Comparison of ENCODE assay signal across 21 cellular contexts in genomic region chr15:23646165-23647000, GRCh38. TPM values are rescaled to one million over a fixed set of nuclear protein-coding genes. Genes with fewer than 3 reads are reported as not detected.
A peak's percentile ranks its signal among the peaks of the same experiment; 100 is the strongest.
DNase-seq lines count a peak whose midpoint lies in the region; ATAC-seq and TF ChIP-seq lines count a peak whose summit lies in the region.
"Had no signal": no experiment of that assay in that cellular context is flagged by ENCODE, and none has a peak within 500 bp of the region (broad histone marks: within the 10 kb centered on the region; RNA-seq: fewer than 3 reads in every experiment).

No MANE protein-coding gene starts in this region.

- TF ChIP-seq CTCF in H9 (conservative IDR thresholded peaks at IDR 0.05) (no peak), glutamatergic neuron (IDR thresholded peaks at IDR 0.05; ENCODE audit: partially characterized antibody, unreplicated experiment) (no peak), neural cell (IDR thresholded peaks at IDR 0.05; ENCODE audit: poor library complexity, severe bottlenecking) (no peak)

- ATAC-seq in GM18858 (IDR thresholded peaks at IDR 0.05; ENCODE audit: unreplicated experiment): no peak
- no peak for ATAC-seq in HG03469 (IDR thresholded peaks at IDR 0.05; ENCODE audit: unreplicated experiment)
- ATAC-seq: upper lobe of right lung had no signal

- no peak overlapping the region for H3K23ac ChIP-seq in H9 (ENCODE audit: insufficient read length, low read depth, low read length)

- no peak overlapping the region for H2AK5ac ChIP-seq in H9 (ENCODE audit: insufficient read length, low read length)

- H2BK20ac ChIP-seq in H9 (ENCODE audit: low read depth, low read length, poor library complexity, severe bottlenecking): no peak overlapping the region

- H4K20me1 ChIP-seq in BLaER1: no peaks in the 10 kb centered on the region
- H4K20me1 ChIP-seq in H9 (ENCODE audit: control insufficient read depth, insufficient read depth, insufficient read length): no peaks in the 10 kb centered on the region
- no peaks in the 10 kb centered on the region for H4K20me1 ChIP-seq in neural cell (ENCODE audit: insufficient read depth)

- H3K18ac ChIP-seq in H9 (ENCODE audit: insufficient read length, low read depth, low read length): no peak overlapping the region

- H3K4me3 ChIP-seq in BLaER1 (peak overlapping the region; percentile 66), neural cell (ENCODE audit: low read length) (peak overlapping the region; percentile 83)

- H3F3A ChIP-seq in neural cell (ENCODE audit: insufficient read depth, low read length, poor library complexity, severe bottlenecking): no peaks in the 10 kb centered on the region

- H3K23me2 ChIP-seq in H9 (ENCODE audit: insufficient read length, low read depth, low read length, poor library complexity, severe bottlenecking): peaks cover 3% of the 10 kb centered on the region

- no peak overlapping the region for H3K4ac ChIP-seq in H9 (ENCODE audit: low read depth, low read length)

- H3K36me3 Mint-ChIP-seq in H9 (ENCODE audit: insufficient read depth in 1 of 3, low read depth in 3 of 3): peaks cover 0 to 6% (median 1%) of the 10 kb centered on the region in 3 experiments; a peak in 3 of 7 replicates
- H3K36me3 Mint-ChIP-seq in glutamatergic neuron (ENCODE audit: unreplicated experiment): no peaks in the 10 kb centered on the region
- H3K36me3 Mint-ChIP-seq: activated naive CD4-positive, alpha-beta T cell treated with anti-CD3 and anti-CD28 coated beads, Interleukin-2, amount 50 U/mL, for 24 hours had no signal

- H2BK12ac ChIP-seq in H9 (ENCODE audit: insufficient read length, low read depth, low read length): no peak overlapping the region

- H3K9me2 ChIP-seq in neural cell (ENCODE audit: insufficient read depth, low read length): no peaks in the 10 kb centered on the region

- peak overlapping the region; percentile 70 to 78 for H3K4me3 Mint-ChIP-seq in H9
- H3K4me3 Mint-ChIP-seq in glutamatergic neuron (ENCODE audit: unreplicated experiment): peak overlapping the region; percentile 87
- H3K4me3 Mint-ChIP-seq: activated naive CD4-positive, alpha-beta T cell treated with anti-CD3 and anti-CD28 coated beads, Interleukin-2, amount 50 U/mL, for 24 hours; activated T-helper 1 cell treated with anti-CD3 and anti-CD28 coated beads, Interleukin-12 subunit alpha, Interleukin-12 subunit beta, Interleukin-2, Interleukin-4 antibody, amounts not matched to agents 30 ng/mL and 10 ng/mL and 1 ng/mL, durations not matched to agents 14 hours and 24 hours and 36 hours; CD4-positive, alpha-beta T cell; T-helper 1 cell treated with Interleukin-12 subunit alpha and Interleukin-12 subunit beta and Interleukin-4 antibody, amounts not matched to agents 30 μg/mL and 1 μg/mL, for 36 hours had no signal

- H3K9me3 ChIP-seq in BLaER1 (peaks cover 7% of the 10 kb centered on the region; the same call in 1 of the 2 replicates), H9 (ENCODE audit: control insufficient read depth, low read depth, low read length) (peaks cover 20% of the 10 kb centered on the region), neural cell (ENCODE audit: low read length) (no peaks in the 10 kb centered on the region)
- H3K9me3 ChIP-seq: SJCRH30, upper lobe of right lung had no signal

- no peaks in the 10 kb centered on the region for H3K79me2 ChIP-seq in H9 (ENCODE audit: insufficient read depth, low read length)
- peaks cover 11% of the 10 kb centered on the region for H3K79me2 ChIP-seq in neural cell (replicated peaks; ENCODE audit: insufficient read depth, low read length)

- H2BK5ac ChIP-seq in H9 (ENCODE audit: insufficient read length, low read length): no peak overlapping the region

- no CpG with 5 or more reads among the region's 51 CpGs for WGBS in H9 (ENCODE audit: extremely low coverage, insufficient read length, low lambda C conversion rate)

- DNase-seq in H9 (no peak), glutamatergic neuron (peak; percentile 22), amniotic stem cell (lab: John Stamatoyannopoulos, UW) (no peak)
- DNase-seq: activated CD4-positive, alpha-beta T cell treated with anti-CD3 and anti-CD28 coated beads for 48 hours; CD4-positive, alpha-beta T cell; erythroblast; foreskin melanocyte; Karpas-422; mammary epithelial cell; NCI-H2029; NCI-H345; Peyer's patch; SJCRH30; upper lobe of right lung had no signal

- no peak overlapping the region for H3K56ac ChIP-seq in H9 (ENCODE audit: insufficient read length, low read depth, low read length)

- H3K9ac ChIP-seq in BLaER1: peak overlapping the region; percentile 36; the same call in 1 of the 2 replicates
- no peak overlapping the region for H3K9ac ChIP-seq in H9 (ENCODE audit: extremely low read depth, insufficient read length, low read length)
- H3K9ac ChIP-seq in neural cell (ENCODE audit: low read length): peak overlapping the region; percentile 89

- H3K27ac ChIP-seq in BLaER1 (no peak overlapping the region), H9 (ENCODE audit: insufficient read length, low read depth, low read length) (no peak overlapping the region), neural cell (ENCODE audit: low read length) (peak overlapping the region; percentile 82)
- H3K27ac ChIP-seq: Peyer's patch, upper lobe of right lung had no signal

- no peak for TF ChIP-seq EP300 in neural cell (conservative IDR thresholded peaks at IDR 0.05; ENCODE audit: poor library complexity, severe bottlenecking)

- H3K27ac Mint-ChIP-seq in H9 (no peak overlapping the region), glutamatergic neuron (ENCODE audit: unreplicated experiment) (peak overlapping the region; percentile 90)
- H3K27ac Mint-ChIP-seq: activated naive CD4-positive, alpha-beta T cell treated with anti-CD3 and anti-CD28 coated beads, Interleukin-2, amount 50 U/mL, for 24 hours; activated T-helper 1 cell treated with anti-CD3 and anti-CD28 coated beads, Interleukin-12 subunit alpha, Interleukin-12 subunit beta, Interleukin-2, Interleukin-4 antibody, amounts not matched to agents 30 ng/mL and 10 ng/mL and 1 ng/mL, durations not matched to agents 14 hours and 24 hours and 36 hours; CD4-positive, alpha-beta T cell; T-helper 1 cell treated with Interleukin-12 subunit alpha and Interleukin-12 subunit beta and Interleukin-4 antibody, amounts not matched to agents 30 μg/mL and 1 μg/mL, for 36 hours had no signal

- no peaks in the 10 kb centered on the region for H3K27me3 Mint-ChIP-seq in H9 (ENCODE audit: low read depth)
- H3K27me3 Mint-ChIP-seq in glutamatergic neuron (ENCODE audit: unreplicated experiment): peaks cover 11% of the 10 kb centered on the region
- H3K27me3 Mint-ChIP-seq: activated naive CD4-positive, alpha-beta T cell treated with anti-CD3 and anti-CD28 coated beads, Interleukin-2, amount 50 U/mL, for 24 hours had no signal

- no peak for TF ChIP-seq RAD21 in neural cell (conservative IDR thresholded peaks at IDR 0.05)

- H3T11ph ChIP-seq in H9 (ENCODE audit: low read length): no peak overlapping the region

- H2AFZ ChIP-seq in H9 (ENCODE audit: low read length): no peak overlapping the region
- H2AFZ ChIP-seq in neural cell (ENCODE audit: low read depth, low read length): no peak overlapping the region

- H2BK15ac ChIP-seq in H9 (ENCODE audit: low read depth, low read length): no peak overlapping the region

- H3K79me1 ChIP-seq in H9 (ENCODE audit: insufficient read depth, low read depth, low read length, poor library complexity, severe bottlenecking): no peaks in the 10 kb centered on the region

- no peaks in the 10 kb centered on the region for H3K27me3 ChIP-seq in BLaER1
- no peaks in the 10 kb centered on the region for H3K27me3 ChIP-seq in H9 (ENCODE audit: insufficient read depth, low read length)
- no peaks in the 10 kb centered on the region for H3K27me3 ChIP-seq in neural cell (ENCODE audit: insufficient read depth, low read depth, low read length)
- H3K27me3 ChIP-seq: Peyer's patch had no signal

- peaks cover 16% of the 10 kb centered on the region for H3K4me1 ChIP-seq in BLaER1
- no peaks in the 10 kb centered on the region for H3K4me1 ChIP-seq in H9 (ENCODE audit: insufficient read depth, low read length)
- H3K4me1 ChIP-seq: Peyer's patch, SJCRH30, upper lobe of right lung had no signal

- H4K5ac ChIP-seq in H9 (ENCODE audit: insufficient read length, low read depth, low read length): no peak overlapping the region

- H3K9me3 Mint-ChIP-seq in H9: peaks cover 56 to 57% of the 10 kb centered on the region in 2 experiments
- peaks cover 10% of the 10 kb centered on the region for H3K9me3 Mint-ChIP-seq in glutamatergic neuron (ENCODE audit: unreplicated experiment)
- H3K9me3 Mint-ChIP-seq: activated naive CD4-positive, alpha-beta T cell treated with anti-CD3 and anti-CD28 coated beads, Interleukin-2, amount 50 U/mL, for 24 hours; activated T-helper 1 cell treated with anti-CD3 and anti-CD28 coated beads, Interleukin-12 subunit alpha, Interleukin-12 subunit beta, Interleukin-2, Interleukin-4 antibody, amounts not matched to agents 30 ng/mL and 10 ng/mL and 1 ng/mL, durations not matched to agents 14 hours and 24 hours and 36 hours; CD4-positive, alpha-beta T cell; T-helper 1 cell treated with Interleukin-12 subunit alpha and Interleukin-12 subunit beta and Interleukin-4 antibody, amounts not matched to agents 30 μg/mL and 1 μg/mL, for 36 hours had no signal

- H3K14ac ChIP-seq in H9 (ENCODE audit: insufficient read depth, low read length): no peak overlapping the region

- H2BK120ac ChIP-seq in H9 (ENCODE audit: low read depth, low read length, poor library complexity, severe bottlenecking): no peak overlapping the region

- H3K4me2 ChIP-seq in BLaER1: peak overlapping the region; percentile 71
- H3K4me2 ChIP-seq in H9 (ENCODE audit: insufficient read depth, insufficient read length, low read length): peak overlapping the region; percentile 6
- H3K4me2 ChIP-seq in neural cell (ENCODE audit: low read length): peak overlapping the region; percentile 29

- peaks cover 14% of the 10 kb centered on the region in 2 experiments; a peak in 3 of 4 replicates for H3K4me1 Mint-ChIP-seq in H9
- peaks cover 29% of the 10 kb centered on the region for H3K4me1 Mint-ChIP-seq in glutamatergic neuron (ENCODE audit: low read depth, unreplicated experiment)
- H3K4me1 Mint-ChIP-seq: activated naive CD4-positive, alpha-beta T cell treated with anti-CD3 and anti-CD28 coated beads, Interleukin-2, amount 50 U/mL, for 24 hours had no signal

- H4K8ac ChIP-seq in H9 (replicated peaks; ENCODE audit: insufficient read length, low read depth, low read length): no peak overlapping the region

- H3K36me3 ChIP-seq in BLaER1: no peaks in the 10 kb centered on the region
- no peaks in the 10 kb centered on the region for H3K36me3 ChIP-seq in neural cell (ENCODE audit: insufficient read depth, low read length)
- H3K36me3 ChIP-seq: Peyer's patch, SJCRH30, upper lobe of right lung had no signal

- no peak overlapping the region for H4K91ac ChIP-seq in H9 (ENCODE audit: insufficient read length, low read depth, low read length)

RNA-seq across cellular contexts. Expression of gene MAGEL2, which starts 1.3 kb away (rescaled TPM):
- 9.2 and 9.7 TPM in 2 replicates for total RNA-seq in H9 (2021)
- 27.1 TPM for total RNA-seq in glutamatergic neuron (ENCODE audit: unreplicated experiment)
- polyA plus RNA-seq in neural cell: 7.4 and 10.4 TPM in 2 replicates
- polyA minus RNA-seq in neural cell: 15.8 and 19.7 TPM in 2 replicates
- total RNA-seq: activated T-helper 1 cell treated with anti-CD3 and anti-CD28 coated beads, Interleukin-12 subunit alpha, Interleukin-12 subunit beta, Interleukin-2, Interleukin-4 antibody, amounts not matched to agents 30 ng/mL and 10 ng/mL and 1 ng/mL, durations not matched to agents 14 hours and 24 hours and 36 hours; CD4-positive, alpha-beta T cell; mammary epithelial cell had no signal
- polyA plus RNA-seq: mammary epithelial cell had no signal

RNA-seq across cellular contexts. Expression of gene NDN, which starts 40.7 kb away (rescaled TPM):
- total RNA-seq in H9 (2021): 34.8 and 38.0 TPM in 2 replicates
- 115 TPM for total RNA-seq in glutamatergic neuron (ENCODE audit: unreplicated experiment)
- polyA plus RNA-seq in neural cell: 517 and 582 TPM in 2 replicates
- polyA minus RNA-seq in neural cell: 255 and 259 TPM in 2 replicates
- total RNA-seq: CD4-positive, alpha-beta T cell; SJCRH30 had no signal

Comparison
In these comparisons a context has a peak if more than half of its experiments do, and no peak if none do; other contexts are left out.
1. H3K4me2 ChIP-seq: peak in every context shown above with its lines; median percentile 71 in BLaER1; 29 in neural cell; 6 in H9.